Comparison of ENCODE assay signal across 32 cellular contexts in genomic region chr7:75793676-75794075, GRCh38. TPM values are rescaled to one million over a fixed set of nuclear protein-coding genes. Genes with fewer than 3 reads are reported as not detected.
"Had no signal": no experiment of that assay in that cellular context is flagged by ENCODE, and none has a peak within 500 bp of the region (broad histone marks: within the 10 kb centered on the region; RNA-seq: fewer than 3 reads in every experiment).

No MANE protein-coding gene starts in this region.

- H3K4me1 Mint-ChIP-seq: naive B cell had no signal

- ATAC-seq: esophagus mucosa; gastrocnemius medialis; heart right ventricle; left cardiac atrium; left lung; left ventricle myocardium superior; lower lobe of right lung; mucosa of descending colon; naive thymus-derived CD8-positive, alpha-beta T cell had no signal

- H3K36me3 ChIP-seq: colonic mucosa, esophagus squamous epithelium, gastrocnemius medialis, heart right ventricle, left lung, lower lobe of right lung had no signal

- H3K4me3 ChIP-seq: colonic mucosa, dorsolateral prefrontal cortex, esophagus squamous epithelium, gastrocnemius medialis, heart right ventricle, left lung, lower lobe of right lung, mucosa of descending colon had no signal

- H3K4me3 Mint-ChIP-seq: endodermal cell; mesothelial cell of epicardium; naive B cell; naive thymus-derived CD8-positive, alpha-beta T cell had no signal

- H3K27me3 ChIP-seq: colonic mucosa, dorsolateral prefrontal cortex, esophagus squamous epithelium, heart right ventricle, left lung had no signal

- H3K4me1 ChIP-seq: colonic mucosa had no signal

- DNase-seq: colonic mucosa; cortex of kidney; dermis blood vessel endothelial cell; dorsolateral prefrontal cortex; effector CD4-positive, alpha-beta T cell; effector memory CD4-positive, alpha-beta T cell; endodermal cell; erythroblast; esophagus squamous epithelium; foreskin melanocyte; gastrocnemius medialis; glutamatergic neuron; head of caudate nucleus; heart right ventricle; hippocampal formation; left cardiac atrium; left lung; left ventricle myocardium superior; lower lobe of right lung; mesenchymal stem cell; mucosa of descending colon; naive B cell; naive thymus-derived CD8-positive, alpha-beta T cell had no signal

- H3K9me3 Mint-ChIP-seq: endodermal cell; mesothelial cell of epicardium; naive B cell; naive thymus-derived CD8-positive, alpha-beta T cell had no signal

- H3K27ac Mint-ChIP-seq: endodermal cell, mesothelial cell of epicardium had no signal

- H3K9me3 ChIP-seq: colonic mucosa, esophagus squamous epithelium, gastrocnemius medialis, heart right ventricle, left lung, lower lobe of right lung, mucosa of descending colon had no signal

- H3K27ac ChIP-seq: colonic mucosa, dorsolateral prefrontal cortex, epithelial cell of prostate, esophagus squamous epithelium, gastrocnemius medialis, heart right ventricle, left lung, lower lobe of right lung had no signal

- H3K36me3 Mint-ChIP-seq: mesothelial cell of epicardium; naive B cell; naive thymus-derived CD8-positive, alpha-beta T cell had no signal

RNA-seq across cellular contexts. Expression of gene CCL24, which starts 19.9 kb away (rescaled TPM):
- total RNA-seq: dermis blood vessel endothelial cell; dorsolateral prefrontal cortex; endodermal cell; gastrocnemius medialis; glomerular endothelial cell; kidney epithelial cell; lung microvascular endothelial cell; mesenteric fat pad; mesothelial cell of epicardium; naive thymus-derived CD8-positive, alpha-beta T cell had no signal
- polyA plus RNA-seq: keratinocyte; naive thymus-derived CD8-positive, alpha-beta T cell had no signal

RNA-seq across cellular contexts. Expression of gene CCL26, which starts 21.7 kb away (rescaled TPM):
- total RNA-seq: dermis blood vessel endothelial cell; esophagus mucosa; esophagus squamous epithelium; gastrocnemius medialis; glomerular endothelial cell; kidney epithelial cell; left ventricle myocardium superior; lower lobe of right lung; lung microvascular endothelial cell; mesothelial cell of epicardium; myocyte; naive thymus-derived CD8-positive, alpha-beta T cell had no signal
- polyA plus RNA-seq: keratinocyte; naive thymus-derived CD8-positive, alpha-beta T cell had no signal
